ENCODE assay signal across 21 cellular contexts in genomic region chr11:66275984-66276612, GRCh38. TPM values are rescaled to one million over a fixed set of nuclear protein-coding genes. Genes with fewer than 3 reads are reported as not detected.
"Had no signal": no experiment of that assay in that cellular context is flagged by ENCODE, and none has a peak within 500 bp of the region (broad histone marks: within the 10 kb centered on the region; RNA-seq: fewer than 3 reads in every experiment).

No MANE protein-coding gene starts in this region.

- DNase-seq: esophagus squamous epithelium; foreskin fibroblast; glutamatergic neuron; immature natural killer cell; naive thymus-derived CD4-positive, alpha-beta T cell; nephron progenitor cell; sigmoid colon; stimulated activated CD4-positive, alpha-beta T cell treated with anti-CD3 and anti-CD28 coated beads, Interleukin-2, amount 100 ng/mL, for 24 hours; stimulated activated CD4-positive, alpha-beta T cell treated with anti-CD3 and anti-CD28 coated beads, Interleukin-4, amount 100 ng/mL, for 4 hours; stimulated activated naive B cell treated with anti-CD40 and anti-IgM and Interleukin-4, amounts not matched to agents 10 μg/mL and 1 μg/mL and 100 μg/mL, for 72 hours; stimulated activated naive CD8-positive, alpha-beta T cell treated with anti-CD3 and anti-CD28 coated beads, Interleukin-15, amount 100 ng/mL, for 72 hours; testis had no signal

- H3K9me3 ChIP-seq: esophagus squamous epithelium, gastroesophageal sphincter, sigmoid colon, testis, tibial nerve had no signal

- H3K4me3 ChIP-seq: esophagus squamous epithelium, gastroesophageal sphincter, sigmoid colon, skin epidermis, testis, tibial nerve had no signal

- H3K27ac ChIP-seq: esophagus squamous epithelium, sigmoid colon, skin epidermis, testis, tibial nerve had no signal

- H3K27me3 ChIP-seq: sigmoid colon, testis had no signal

- H3K4me1 ChIP-seq: testis had no signal

- FAIRE-seq: colon had no signal

- ATAC-seq: gastroesophageal sphincter; naive thymus-derived CD4-positive, alpha-beta T cell; stimulated activated naive B cell treated with anti-CD40 and anti-IgM and Interleukin-4, amounts not matched to agents 10 μg/mL and 1 μg/mL and 100 μg/mL, for 72 hours had no signal

RNA-seq across cellular contexts. Expression of gene CNIH2, which starts 1.9 kb away (rescaled TPM):
- total RNA-seq: liver, subcutaneous adipose tissue, tibial nerve had no signal
- polyA plus RNA-seq: immature natural killer cell; naive thymus-derived CD4-positive, alpha-beta T cell had no signal

RNA-seq across cellular contexts. Expression of gene TMEM151A, which starts 15.6 kb away (rescaled TPM):
- total RNA-seq: esophagus squamous epithelium, lung microvascular endothelial cell, pulmonary artery endothelial cell, subcutaneous adipose tissue, tibial nerve, ureter had no signal
- polyA plus RNA-seq: immature natural killer cell; naive thymus-derived CD4-positive, alpha-beta T cell had no signal
